Comparison of ENCODE assay signal across 22 cellular contexts in the genomic region with DNA sequence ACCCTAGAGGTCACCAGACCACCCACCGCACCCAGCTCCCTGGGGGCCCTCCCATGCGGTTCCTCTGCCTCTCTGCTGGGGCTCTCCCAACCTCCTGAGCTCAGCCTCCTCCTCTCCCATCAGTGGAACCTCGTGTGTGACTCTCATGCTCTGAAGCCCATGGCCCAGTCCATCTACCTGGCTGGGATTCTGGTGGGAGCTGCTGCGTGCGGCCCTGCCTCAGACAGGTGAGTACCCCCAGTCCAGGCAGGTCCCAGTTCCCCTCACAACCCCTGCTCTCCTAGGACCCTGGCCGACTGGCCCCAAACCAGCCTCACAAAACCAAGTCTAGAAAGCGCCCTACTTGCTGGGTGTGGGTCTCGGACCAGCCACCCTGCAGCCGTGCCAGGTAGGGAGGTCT. TPM values are rescaled to one million over a fixed set of nuclear protein-coding genes. Genes with fewer than 3 reads are reported as not detected.
DNase-seq lines count a peak whose midpoint lies in the region; ATAC-seq, FAIRE-seq and TF ChIP-seq lines count a peak whose summit lies in the region.
"Had no signal": no experiment of that assay in that cellular context is flagged by ENCODE, and none has a peak within 500 bp of the region (broad histone marks: within the 10 kb centered on the region; RNA-seq: fewer than 3 reads in every experiment).

No MANE protein-coding gene starts in this region.

- 17% methylated on average over 1 of the region's 9 CpGs for WGBS in right lobe of liver (ENCODE audit: insufficient coverage, low coverage, low lambda C conversion rate, missing lambda C conversion rate)
- WGBS in HepG2 (ENCODE audit: low lambda C conversion rate), result 59% methylated on average over 3 of the region's 9 CpGs
- WGBS in aorta, 2 donors, result 88 to 92% methylated on average over 9 of the region's 9 CpGs

- FAIRE-seq in HepG2 (lab: Jason Lieb, UNC), result no peak
- FAIRE-seq: A549, D721Med, G401.6, GM12891 had no signal

- H2AFZ ChIP-seq in HepG2 (ENCODE audit: low read length) (no peak overlapping the region), GM23338 (no peak overlapping the region)

- no peak overlapping the region for H3K27ac Mint-ChIP-seq in chondrocyte (ENCODE audit: unreplicated experiment)
- H3K27ac Mint-ChIP-seq in GM23338, result no peak overlapping the region
- H3K27ac Mint-ChIP-seq: CD8-positive, alpha-beta T cell had no signal

- no peak overlapping the region for H3K4me2 ChIP-seq in HepG2 (ENCODE audit: low read depth, low read length)
- no peak overlapping the region for H3K4me2 ChIP-seq in GM23338
- H3K4me2 ChIP-seq: A549 had no signal

- CTCF ChIA-PET in HepG2 (lab: Yijun Ruan, JAX; ENCODE audit: low intra/inter-chr PET ratio, low total read pairs), result no interaction called here

- peaks cover 0 to 7% (median 0%) of the 10 kb centered on the region in 4 donors for H3K4me1 ChIP-seq in right lobe of liver
- H3K4me1 ChIP-seq in HepG2 (ENCODE audit: insufficient read depth, low read length), result peaks cover 18% of the 10 kb centered on the region
- no peaks in the 10 kb centered on the region for H3K4me1 ChIP-seq in aorta (ENCODE audit: control insufficient read depth in 1 of 2, insufficient read depth in 2 of 2, low read length in 2 of 2)
- no peaks in the 10 kb centered on the region for H3K4me1 ChIP-seq in GM23338 (ENCODE audit: insufficient read depth)
- H3K4me1 ChIP-seq: A549, BE2C, HAP-1 had no signal

- DNase-seq in right lobe of liver (peak in 2 of 3 donors; percentile 12 to 47), HepG2 (ENCODE audit: low spot score) (no peak), chondrocyte (ENCODE audit: low spot score) (peak; percentile 62), omental fat pad (ENCODE audit: low spot score) (no peak), aorta (peak; percentile 30 to 59), GM23338 (ENCODE audit: low spot score) (no peak), iPS-NIHi7 (ENCODE audit: extremely low spot score) (no peak)
- DNase-seq: BE2C; CD8-positive, alpha-beta T cell; COR-L47; DMS153; DMS79 treated with DMSO at 0.1 percent for 48 hours; EL; GOT3 had no signal

- 0 out of 2 replicates have a peak, but pooled peaks cover 8% of the 10 kb centered on the region for H3K9me2 ChIP-seq in GM23338 (ENCODE audit: insufficient read depth)

- no peaks in the 10 kb centered on the region for H3F3A ChIP-seq in GM23338 (replicated peaks; ENCODE audit: low read depth)

- TF ChIP-seq EP300 in HepG2 (IDR thresholded peaks at IDR 0.05; ENCODE audit: low read depth in 2 of 2, low read length in 2 of 2) (no peak), HepG2 (CRISPR knock-in tag; IDR thresholded peaks at IDR 0.05; ENCODE audit: borderline replicate concordance) (no peak)

- TF ChIP-seq RAD21 in HepG2 (CRISPR knock-in tag; IDR thresholded peaks at IDR 0.05), result no peak

- in situ Hi-C loops in HepG2 (cut with HindIII; ENCODE audit: extremely low pct_ligation_motif_present, low pct_unique_long_range_greater_than_20kb), result no loop called here

- H3K27me3 Mint-ChIP-seq in chondrocyte (ENCODE audit: low read depth), result peaks cover 16% of the 10 kb centered on the region
- peaks cover 12% of the 10 kb centered on the region for H3K27me3 Mint-ChIP-seq in GM23338 (ENCODE audit: insufficient read depth, low read depth, poor library complexity)

- no peaks in the 10 kb centered on the region for H4K20me1 ChIP-seq in HepG2 (ENCODE audit: insufficient read depth, low read length)
- H4K20me1 ChIP-seq in GM23338 (replicated peaks; ENCODE audit: insufficient read depth), result no peaks in the 10 kb centered on the region

- no peaks in the 10 kb centered on the region for H3K4me1 Mint-ChIP-seq in chondrocyte (ENCODE audit: low read depth)
- H3K4me1 Mint-ChIP-seq in GM23338, result no peaks in the 10 kb centered on the region

- H3K79me2 ChIP-seq in HepG2 (ENCODE audit: insufficient read depth, low read length) (no peaks in the 10 kb centered on the region), GM23338 (replicated peaks; ENCODE audit: insufficient read depth) (no peaks in the 10 kb centered on the region)

- TF ChIP-seq CTCF in right lobe of liver (IDR thresholded peaks at IDR 0.05) (no peak), HepG2 (CRISPR knock-in tag; IDR thresholded peaks at IDR 0.05) (no peak), chondrocyte (IDR thresholded peaks at IDR 0.05) (no peak), omental fat pad (IDR thresholded peaks at IDR 0.05) (no peak), GM23338 (conservative IDR thresholded peaks at IDR 0.05; ENCODE audit: low read depth in 2 of 2) (no peak)

- H3K27ac ChIP-seq in right lobe of liver, result no peak overlapping the region
- no peak overlapping the region for H3K27ac ChIP-seq in HepG2 (ENCODE audit: extremely low read length, insufficient read depth, low read length)
- H3K27ac ChIP-seq in aorta (ENCODE audit: low read depth in 1 of 2, low read length in 2 of 2), result no peak overlapping the region
- H3K27ac ChIP-seq in GM23338 (ENCODE audit: low read depth), result no peak overlapping the region
- H3K27ac ChIP-seq: A549, C4-2B had no signal

- H3K4me3 Mint-ChIP-seq in chondrocyte (ENCODE audit: unreplicated experiment), result no peak overlapping the region
- no peak overlapping the region for H3K4me3 Mint-ChIP-seq in GM23338
- H3K4me3 Mint-ChIP-seq: CD8-positive, alpha-beta T cell had no signal

- no peak for ATAC-seq in right lobe of liver
- ATAC-seq in HepG2, result no peak
- ATAC-seq in omental fat pad (ENCODE audit: low FRiP score), result peak; percentile 33
- peak; percentile 13 for ATAC-seq in aorta (ENCODE audit: low FRiP score)
- ATAC-seq in HG02840 (IDR thresholded peaks at IDR 0.05; ENCODE audit: low FRiP score, unreplicated experiment), result no peak
- ATAC-seq in GM23338, result no peak
- ATAC-seq: CD8-positive, alpha-beta T cell had no signal

- POLR2A ChIA-PET in HepG2 (lab: Yijun Ruan, JAX), result no interaction called here

- H3K9me3 ChIP-seq in right lobe of liver, result peaks cover 0 to 4% (median 0%) of the 10 kb centered on the region in 4 donors
- H3K9me3 ChIP-seq in HepG2 (ENCODE audit: low read length), result peaks cover 20% of the 10 kb centered on the region
- no peaks in the 10 kb centered on the region for H3K9me3 ChIP-seq in aorta (ENCODE audit: control insufficient read depth, low read length)
- H3K9me3 ChIP-seq: BE2C, HAP-1 had no signal

- H3K36me3 ChIP-seq in right lobe of liver (no peaks in the 10 kb centered on the region), HepG2 (replicated peaks in 1 of 2; ENCODE audit: control insufficient read depth in 1 of 2, insufficient read depth in 2 of 2, low read length in 2 of 2) (no peaks in the 10 kb centered on the region), aorta (ENCODE audit: control insufficient read depth in 1 of 2, insufficient read depth in 2 of 2, low read length in 1 of 2) (no peaks in the 10 kb centered on the region), GM23338 (ENCODE audit: insufficient read depth) (no peaks in the 10 kb centered on the region)
- H3K36me3 ChIP-seq: BE2C, HAP-1 had no signal

- peaks cover 16% of the 10 kb centered on the region for H3K9me3 Mint-ChIP-seq in chondrocyte (ENCODE audit: low read depth)
- peaks cover 18% of the 10 kb centered on the region for H3K9me3 Mint-ChIP-seq in GM23338

- H3K27me3 ChIP-seq in right lobe of liver, result no peaks in the 10 kb centered on the region
- H3K27me3 ChIP-seq in HepG2 (ENCODE audit: control insufficient read depth in 1 of 2, insufficient read depth in 2 of 2, low read length in 2 of 2), result peaks cover 0 to 7% of the 10 kb centered on the region in 2 experiments; a peak in 2 of 5 replicates
- H3K27me3 ChIP-seq in aorta (ENCODE audit: control insufficient read depth in 1 of 2, insufficient read depth in 2 of 2, low read length in 1 of 2), result no peaks in the 10 kb centered on the region
- H3K27me3 ChIP-seq in GM23338 (ENCODE audit: insufficient read depth), result no peaks in the 10 kb centered on the region
- H3K27me3 ChIP-seq: BE2C had no signal

- no peak overlapping the region for H3K9ac ChIP-seq in HepG2 (ENCODE audit: insufficient read depth, low read depth, low read length)

- H3K4me3 ChIP-seq in right lobe of liver, result no peak overlapping the region
- no peak overlapping the region for H3K4me3 ChIP-seq in HepG2 (replicated peaks in 1 of 3; ENCODE audit: insufficient read depth in 1 of 3, low read depth in 2 of 3, low read length in 3 of 3)
- H3K4me3 ChIP-seq in aorta (ENCODE audit: low read length in 2 of 2), result no peak overlapping the region
- no peak overlapping the region for H3K4me3 ChIP-seq in GM23338
- H3K4me3 ChIP-seq: A549, HAP-1 had no signal

- H3K36me3 Mint-ChIP-seq in chondrocyte (ENCODE audit: low read depth), result peaks cover 7% of the 10 kb centered on the region
- no peaks in the 10 kb centered on the region for H3K36me3 Mint-ChIP-seq in GM23338 (ENCODE audit: low read depth)
- H3K36me3 Mint-ChIP-seq: CD8-positive, alpha-beta T cell had no signal

- no TSS peak for BruUV-seq in HepG2 (replicated peaks; lab: Mats Ljungman, UMichigan)

- TF ChIP-seq POLR2A in right lobe of liver (IDR thresholded peaks at IDR 0.05) (no peak), HepG2 (IDR thresholded peaks at IDR 0.05; ENCODE audit: insufficient read depth in 1 of 2, low read depth in 2 of 2, low read length in 2 of 2) (no peak)

- intact Hi-C loops in right lobe of liver (cut with DNase I), result no loop called here
- intact Hi-C loops in HepG2 (cut with micrococcal nuclease; ENCODE audit: unreplicated experiment), result no loop called here
- intact Hi-C loops in aorta (cut with DNase I), result no loop called here

RNA-seq across cellular contexts. Expression of a gene that starts 1.6 kb away (rescaled TPM):
- total RNA-seq in right lobe of liver (under 1 TPM in 3 of 6 experiments, not detected in 3; 0.22 to 0.80 (median 0.74) TPM), HepG2 (2016; rRNA removed; fragmentation: Illumina TruSeq; extraction: Trizol) (not detected in 2 replicates), chondrocyte (not detected in 3 replicates), omental fat pad (under 1 TPM in 1 of 4 donors, not detected in 3; 0.56 TPM), aorta (not detected)
- total RNA-seq in HepG2 (2016; cell fraction: cytosol; rRNA removed; fragmentation: Illumina TruSeq; extraction: Trizol; ENCODE audit: low read depth), result not detected in 2 replicates
- not detected in 2 replicates for total RNA-seq in HepG2 (2016; cell fraction: insoluble cytoplasmic fraction; rRNA removed; fragmentation: Illumina TruSeq; extraction: Trizol)
- total RNA-seq in HepG2 (2016; cell fraction: membrane; rRNA removed; fragmentation: Illumina TruSeq; extraction: Trizol), result not detected in 2 replicates
- total RNA-seq in HepG2 (2016; cell fraction: nucleus; rRNA removed; fragmentation: Illumina TruSeq; extraction: Trizol), result not detected in 2 replicates
- polyA plus RNA-seq in HepG2 (2011; rRNA removed) (not detected in 2 replicates), aorta (not detected), GM23338 (2016; fragmentation: Nextera tagmentation; extraction: Ambion mirVana) (not detected in 2 replicates)
- not detected in 2 replicates for polyA plus RNA-seq in HepG2 (2011; cell fraction: cytosol; rRNA removed)
- polyA plus RNA-seq in HepG2 (2011; cell fraction: nucleus; rRNA removed), result not detected in 2 replicates
- not detected in 2 replicates for polyA plus RNA-seq in HepG2 (2012)
- not detected in 2 replicates for polyA plus RNA-seq in HepG2 (2016; cell fraction: cytosol; fragmentation: Illumina TruSeq; extraction: Trizol; ENCODE audit: low read depth)
- polyA plus RNA-seq in HepG2 (2016; cell fraction: insoluble cytoplasmic fraction; fragmentation: Illumina TruSeq; extraction: Trizol; ENCODE audit: low read depth), result not detected in 2 replicates
- polyA plus RNA-seq in HepG2 (2016; cell fraction: membrane; fragmentation: Illumina TruSeq; extraction: Trizol; ENCODE audit: low read depth), result not detected in 2 replicates
- polyA plus RNA-seq in HepG2 (2016; cell fraction: nucleus; fragmentation: Illumina TruSeq; extraction: Trizol; ENCODE audit: insufficient read depth, low read depth), result not detected in 2 replicates
- not detected in 2 replicates for polyA minus RNA-seq in HepG2 (2011; rRNA and poly(A)+ RNA removed; ENCODE audit: low replicate concordance)
- polyA minus RNA-seq in HepG2 (2011; cell fraction: cytosol; rRNA and poly(A)+ RNA removed), result not detected in 2 replicates
- not detected in 2 replicates for polyA minus RNA-seq in HepG2 (2011; cell fraction: nucleus; rRNA and poly(A)+ RNA removed)
- total RNA-seq in GM23338 (2014; rRNA removed; shearing (Covaris generic)), result not detected in 2 replicates
- total RNA-seq: CD8-positive, alpha-beta T cell had no signal
- polyA plus RNA-seq: A549, AG04450 had no signal

RNA-seq across cellular contexts. Expression of a gene that starts 36.9 kb away (rescaled TPM):
- total RNA-seq in right lobe of liver (1 to 10 TPM in 2 of 6 experiments, under 1 TPM in 2, not detected in 2; 0.11 to 3.9 (median 0.65) TPM), HepG2 (2016; rRNA removed; fragmentation: Illumina TruSeq; extraction: Trizol) (0.10 and 0.51 TPM in 2 replicates), chondrocyte (0.15 TPM in 1 of 3 replicates, not detected in the others), omental fat pad (not detected), aorta (under 1 TPM; 0.36 to 0.49 TPM)
- total RNA-seq in HepG2 (2016; cell fraction: cytosol; rRNA removed; fragmentation: Illumina TruSeq; extraction: Trizol; ENCODE audit: low read depth), result 0.18 TPM in 1 of 2 replicates, not detected in the other
- 0.18 and 0.41 TPM in 2 replicates for total RNA-seq in HepG2 (2016; cell fraction: insoluble cytoplasmic fraction; rRNA removed; fragmentation: Illumina TruSeq; extraction: Trizol)
- 0.12 and 0.24 TPM in 2 replicates for total RNA-seq in HepG2 (2016; cell fraction: membrane; rRNA removed; fragmentation: Illumina TruSeq; extraction: Trizol)
- total RNA-seq in HepG2 (2016; cell fraction: nucleus; rRNA removed; fragmentation: Illumina TruSeq; extraction: Trizol), result 0.75 and 0.91 TPM in 2 replicates
- polyA plus RNA-seq in HepG2 (2011; rRNA removed) (1.1 and 1.9 TPM in 2 replicates), aorta (not detected), GM23338 (2016; fragmentation: Nextera tagmentation; extraction: Ambion mirVana) (not detected in 2 replicates)
- polyA plus RNA-seq in HepG2 (2011; cell fraction: cytosol; rRNA removed), result 0.68 and 1.0 TPM in 2 replicates
- polyA plus RNA-seq in HepG2 (2011; cell fraction: nucleus; rRNA removed), result 5.3 and 5.4 TPM in 2 replicates
- 1.0 and 1.1 TPM in 2 replicates for polyA plus RNA-seq in HepG2 (2012)
- 0.09 and 0.10 TPM in 2 replicates for polyA plus RNA-seq in HepG2 (2016; cell fraction: cytosol; fragmentation: Illumina TruSeq; extraction: Trizol; ENCODE audit: low read depth)
- polyA plus RNA-seq in HepG2 (2016; cell fraction: insoluble cytoplasmic fraction; fragmentation: Illumina TruSeq; extraction: Trizol; ENCODE audit: low read depth), result 0.23 and 0.35 TPM in 2 replicates
- 0.21 TPM in 1 of 2 replicates, not detected in the other for polyA plus RNA-seq in HepG2 (2016; cell fraction: membrane; fragmentation: Illumina TruSeq; extraction: Trizol; ENCODE audit: low read depth)
- polyA plus RNA-seq in HepG2 (2016; cell fraction: nucleus; fragmentation: Illumina TruSeq; extraction: Trizol; ENCODE audit: insufficient read depth, low read depth), result 1.9 TPM in 2 replicates
- polyA minus RNA-seq in HepG2 (2011; rRNA and poly(A)+ RNA removed; ENCODE audit: low replicate concordance), result 1.6 TPM in 1 of 2 replicates, not detected in the other
- 0.40 and 0.44 TPM in 2 replicates for polyA minus RNA-seq in HepG2 (2011; cell fraction: cytosol; rRNA and poly(A)+ RNA removed)
- 0.37 and 1.5 TPM in 2 replicates for polyA minus RNA-seq in HepG2 (2011; cell fraction: nucleus; rRNA and poly(A)+ RNA removed)
- not detected in 2 replicates for total RNA-seq in GM23338 (2014; rRNA removed; shearing (Covaris generic))
- total RNA-seq: CD8-positive, alpha-beta T cell had no signal
- polyA plus RNA-seq: AG04450 had no signal

Comparison
In these comparisons a context has a peak if more than half of its experiments do, and no peak if none do; other contexts are left out.
1. DNase-seq: peak in right lobe of liver (2 of 3), chondrocyte (single experiment) and aorta (2 of 2); none in HepG2 (single experiment), omental fat pad (single experiment), GM23338 (single experiment) and iPS-NIHi7 (single experiment).
2. ATAC-seq: peak in omental fat pad (single experiment) and aorta (single experiment); none in right lobe of liver (0 of 4), HepG2 (single experiment), HG02840 (single experiment) and GM23338 (single experiment).